In the genomic region with DNA sequence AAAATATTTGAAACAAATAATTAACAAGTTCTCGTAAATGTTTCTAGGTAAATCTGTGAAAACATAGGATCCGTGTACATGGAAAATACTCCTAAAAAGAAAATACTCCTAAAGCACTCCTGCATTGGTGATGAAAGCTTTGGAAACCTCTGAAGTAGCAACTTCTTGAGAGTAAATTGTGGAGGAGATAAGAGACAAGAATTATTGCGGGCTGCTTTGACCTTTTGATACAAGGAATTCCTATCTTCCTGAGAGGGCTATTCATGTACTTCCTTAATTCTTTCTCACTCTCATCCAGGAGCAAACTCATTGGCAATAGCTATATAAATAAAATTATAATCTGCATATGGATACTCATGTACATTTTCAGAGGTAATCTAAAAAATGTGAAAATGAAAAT, we compare ENCODE assay signal across 23 cellular contexts.
"Had no signal": no experiment of that assay in that cellular context is flagged by ENCODE, and none has a peak within 500 bp of the region (broad histone marks: within the 10 kb centered on the region; RNA-seq: fewer than 3 reads in every experiment).

No MANE protein-coding gene starts in this region.

- H3K36me3 Mint-ChIP-seq: natural killer cell had no signal

- DNase-seq: heart left ventricle; islet precursor cell; lower lobe of right lung; mammary epithelial cell; mesenchymal stem cell; naive B cell; natural killer cell; pancreas; psoas muscle; right lobe of liver; stimulated activated CD4-positive, alpha-beta T cell treated with anti-CD3 and anti-CD28 coated beads, Interleukin-12 subunit alpha, Interleukin-12 subunit beta, amount 100 ng/mL, for 4 hours; stimulated activated CD4-positive, alpha-beta T cell treated with anti-CD3 and anti-CD28 coated beads, Interleukin-15, amount 100 ng/mL, for 24 hours; stimulated activated CD4-positive, alpha-beta T cell treated with anti-CD3 and anti-CD28 coated beads, Interleukin-2, amount 100 ng/mL, for 24 hours; stimulated activated CD4-positive, alpha-beta T cell treated with anti-CD3 and anti-CD28 coated beads, Interleukin-4, amount 100 ng/mL, for 1 hour; stimulated activated naive B cell treated with anti-CD40 and anti-IgM and Interleukin-4, amounts not matched to agents 10 μg/mL and 1 μg/mL and 100 μg/mL, for 72 hours; stimulated activated naive CD8-positive, alpha-beta T cell treated with anti-CD3 and anti-CD28 coated beads, Interleukin-15, Interleukin-2, amounts not matched to agents 100 U/mL and 50 U/mL, for 24 hours; stomach; testis; thyroid gland; transverse colon; upper lobe of left lung had no signal

- H3K36me3 ChIP-seq: heart left ventricle, lower lobe of right lung, pancreas, right lobe of liver, stomach, thyroid gland, transverse colon, upper lobe of left lung, vagina had no signal

- H3K27me3 ChIP-seq: heart left ventricle, pancreas, right lobe of liver, stomach, testis, thyroid gland, transverse colon, upper lobe of left lung, vagina had no signal

- H3K27ac ChIP-seq: heart left ventricle, lower lobe of right lung, pancreas, psoas muscle, right lobe of liver, stomach, testis, thyroid gland, transverse colon, upper lobe of left lung, vagina had no signal

- FAIRE-seq: pancreas had no signal

- ATAC-seq: heart left ventricle; left lobe of liver; lower lobe of right lung; natural killer cell; pancreas; psoas muscle; right lobe of liver; stimulated activated naive B cell treated with anti-CD40 and anti-IgM and Interleukin-4, amounts not matched to agents 10 μg/mL and 1 μg/mL and 100 μg/mL, for 72 hours; stimulated activated naive CD8-positive, alpha-beta T cell treated with anti-CD3 and anti-CD28 coated beads, Interleukin-15, Interleukin-2, amounts not matched to agents 100 U/mL and 50 U/mL, for 24 hours had no signal

- H3K27ac Mint-ChIP-seq: naive B cell; natural killer cell; stimulated activated naive B cell treated with anti-CD40 and anti-IgM and Interleukin-4, amounts not matched to agents 10 μg/mL and 1 μg/mL and 100 μg/mL, for 72 hours had no signal

- H3K9me3 ChIP-seq: lower lobe of right lung, pancreas, psoas muscle, right lobe of liver, testis, thyroid gland, vagina had no signal

- H3K4me1 ChIP-seq: lower lobe of right lung, pancreas, psoas muscle, right lobe of liver, thyroid gland, vagina had no signal

- H3K4me3 Mint-ChIP-seq: naive B cell; natural killer cell; stimulated activated naive B cell treated with anti-CD40 and anti-IgM and Interleukin-4, amounts not matched to agents 10 μg/mL and 1 μg/mL and 100 μg/mL, for 72 hours had no signal

- H3K4me3 ChIP-seq: heart left ventricle, lower lobe of right lung, pancreas, psoas muscle, right lobe of liver, stomach, testis, thyroid gland, transverse colon, upper lobe of left lung, vagina had no signal

- H3K4me1 Mint-ChIP-seq: naive B cell; natural killer cell; stimulated activated naive B cell treated with anti-CD40 and anti-IgM and Interleukin-4, amounts not matched to agents 10 μg/mL and 1 μg/mL and 100 μg/mL, for 72 hours had no signal
